In genomic region chr14:50961606-50962259, GRCh38 we compare ENCODE assay signal across 11 cellular contexts. TPM values are rescaled to one million over a fixed set of nuclear protein-coding genes. Genes with fewer than 3 reads are reported as not detected.
DNase-seq lines count a peak whose midpoint lies in the region; ATAC-seq and TF ChIP-seq lines count a peak whose summit lies in the region.
"Had no signal": no experiment of that assay in that cellular context is flagged by ENCODE, and none has a peak within 500 bp of the region (broad histone marks: within the 10 kb centered on the region; RNA-seq: fewer than 3 reads in every experiment).

No MANE protein-coding gene starts in this region.

- TF ChIP-seq CTCF in AG04449 (IDR thresholded peaks at IDR 0.05; ENCODE audit: insufficient read depth, low read length, missing control alignments) (no peak), neutrophil (IDR thresholded peaks at IDR 0.05) (no peak)

- no peak overlapping the region for H3K4me3 Mint-ChIP-seq in natural killer cell treated with Interleukin-12 subunit alpha and Interleukin-12 subunit beta and Interleukin-15 and Interleukin-18, amount 100 ng/mL, for 72 hours
- H3K4me3 Mint-ChIP-seq: activated naive CD4-positive, alpha-beta T cell treated with anti-CD3 and anti-CD28 coated beads, Interleukin-2, amount 50 U/mL, for 24 hours had no signal

- H3K27me3 Mint-ChIP-seq in natural killer cell treated with Interleukin-12 subunit alpha and Interleukin-12 subunit beta and Interleukin-15 and Interleukin-18, amount 100 ng/mL, for 72 hours, result peaks cover 6 to 8% of the 10 kb centered on the region in 2 donors

- no peaks in the 10 kb centered on the region for H3K4me1 Mint-ChIP-seq in natural killer cell treated with Interleukin-12 subunit alpha and Interleukin-12 subunit beta and Interleukin-15 and Interleukin-18, amount 100 ng/mL, for 72 hours (ENCODE audit: low read depth in 2 of 2)
- H3K4me1 Mint-ChIP-seq: activated naive CD4-positive, alpha-beta T cell treated with anti-CD3 and anti-CD28 coated beads, Interleukin-2, amount 50 U/mL, for 24 hours had no signal

- H3K36me3 ChIP-seq in neutrophil, result no peaks in the 10 kb centered on the region
- no peaks in the 10 kb centered on the region for H3K36me3 ChIP-seq in H7 (replicated peaks; ENCODE audit: control insufficient read depth, insufficient read depth, low read length)

- peak overlapping the region; percentile 12 for H3K4me3 ChIP-seq in AG04449 (ENCODE audit: low read depth, low read length)
- peak overlapping the region in 1 of 2 experiments; percentile 1 for H3K4me3 ChIP-seq in neutrophil (ENCODE audit: low read depth in 1 of 2, low read length in 1 of 2)
- H3K4me3 ChIP-seq in H7 (ENCODE audit: insufficient read depth, low read depth, low read length), result no peak overlapping the region

- DNase-seq in AG04449 (ENCODE audit: low read depth, low spot score) (peak; percentile 44), NCI-H1694 treated with DMSO at 0.1 percent for 48 hours (lab: John Stamatoyannopoulos, UW) (peak; percentile 47), epidermal melanocyte (ENCODE audit: insufficient read length, low spot score) (peak; percentile 38), NCI-H2029 treated with DMSO at 0.1 percent for 48 hours (lab: John Stamatoyannopoulos, UW) (no peak), T-helper 9 cell (no peak), H7 (no peak)
- DNase-seq in natural killer cell treated with Interleukin-12 subunit alpha and Interleukin-12 subunit beta and Interleukin-15 and Interleukin-18, amount 100 ng/mL, for 72 hours (ENCODE audit: low spot score), result no peak
- DNase-seq: NCI-H1436; stimulated activated CD4-positive, alpha-beta T cell treated with anti-CD3 and anti-CD28 coated beads, Interleukin-15, amount 100 ng/mL, for 24 hours had no signal

- POLR2A ChIA-PET in AG04449 (lab: Yijun Ruan, JAX), result interaction anchor here (0.6 kb wide), 1 partner anchor 131 kb away, joined by 3 read pairs; the partner anchor contains the start of gene NIN

- H3K27me3 ChIP-seq in neutrophil, result no peaks in the 10 kb centered on the region
- no peaks in the 10 kb centered on the region for H3K27me3 ChIP-seq in H7 (ENCODE audit: control insufficient read depth, insufficient read depth, low read length)

- no peak for ATAC-seq in natural killer cell treated with Interleukin-12 subunit alpha and Interleukin-12 subunit beta and Interleukin-15 and Interleukin-18, amount 100 ng/mL, for 72 hours

- H3K4me1 ChIP-seq in neutrophil (ENCODE audit: control insufficient read depth in 1 of 2, insufficient read depth in 1 of 2, low read depth in 1 of 2, low read length in 1 of 2), result peaks cover 36 to 43% of the 10 kb centered on the region in 2 experiments

- H3K9me3 Mint-ChIP-seq in natural killer cell treated with Interleukin-12 subunit alpha and Interleukin-12 subunit beta and Interleukin-15 and Interleukin-18, amount 100 ng/mL, for 72 hours, result no peaks in the 10 kb centered on the region
- H3K9me3 Mint-ChIP-seq: activated naive CD4-positive, alpha-beta T cell treated with anti-CD3 and anti-CD28 coated beads, Interleukin-2, amount 50 U/mL, for 24 hours had no signal

- peak overlapping the region; percentile 45 for H3K27ac ChIP-seq in neutrophil

- CTCF ChIA-PET in AG04449 (lab: Yijun Ruan, JAX), result interaction anchor here (0.9 to 1.5 kb wide), 4 partner anchors 13 to 31 kb away, joined by 3 read pairs; no protein-coding TSS in a partner anchor

- no peak overlapping the region for H3K27ac Mint-ChIP-seq in natural killer cell treated with Interleukin-12 subunit alpha and Interleukin-12 subunit beta and Interleukin-15 and Interleukin-18, amount 100 ng/mL, for 72 hours
- H3K27ac Mint-ChIP-seq: activated naive CD4-positive, alpha-beta T cell treated with anti-CD3 and anti-CD28 coated beads, Interleukin-2, amount 50 U/mL, for 24 hours had no signal

- H3K9me3 ChIP-seq in neutrophil, result no peaks in the 10 kb centered on the region

- H3K36me3 Mint-ChIP-seq in natural killer cell treated with Interleukin-12 subunit alpha and Interleukin-12 subunit beta and Interleukin-15 and Interleukin-18, amount 100 ng/mL, for 72 hours, result no peaks in the 10 kb centered on the region
- H3K36me3 Mint-ChIP-seq: activated naive CD4-positive, alpha-beta T cell treated with anti-CD3 and anti-CD28 coated beads, Interleukin-2, amount 50 U/mL, for 24 hours had no signal

RNA-seq across cellular contexts. Expression of gene PYGL, which starts 17.4 kb away (rescaled TPM):
- 1 to 10 TPM in 1 of 2 donors, under 1 TPM in 1; 0.62 to 2.3 TPM for total RNA-seq in natural killer cell treated with Interleukin-12 subunit alpha and Interleukin-12 subunit beta and Interleukin-15 and Interleukin-18, amount 100 ng/mL, for 72 hours
- total RNA-seq in H7 (2014; rRNA removed; shearing (Covaris generic)), result 71.4 and 103 TPM in 2 replicates

Comparison
In these comparisons a context has a peak if more than half of its experiments do, and no peak if none do; other contexts are left out.
1. DNase-seq: peak in AG04449 (single experiment), NCI-H1694 treated with DMSO at 0.1 percent for 48 hours (single experiment) and epidermal melanocyte (single experiment); none in NCI-H2029 treated with DMSO at 0.1 percent for 48 hours (single experiment), natural killer cell treated with Interleukin-12 subunit alpha and Interleukin-12 subunit beta and Interleukin-15 and Interleukin-18, amount 100 ng/mL, for 72 hours (single experiment), T-helper 9 cell (single experiment) and H7 (single experiment).
2. RNA of gene PYGL, which starts 17.4 kb away (total RNA-seq): 71.4 to 103 TPM in H7; 0.62 to 2.3 TPM in natural killer cell treated with Interleukin-12 subunit alpha and Interleukin-12 subunit beta and Interleukin-15 and Interleukin-18, amount 100 ng/mL, for 72 hours; every median in the first group is over 10 times any median in the second.